ENCODE assay signal across 22 cellular contexts in the genomic region with DNA sequence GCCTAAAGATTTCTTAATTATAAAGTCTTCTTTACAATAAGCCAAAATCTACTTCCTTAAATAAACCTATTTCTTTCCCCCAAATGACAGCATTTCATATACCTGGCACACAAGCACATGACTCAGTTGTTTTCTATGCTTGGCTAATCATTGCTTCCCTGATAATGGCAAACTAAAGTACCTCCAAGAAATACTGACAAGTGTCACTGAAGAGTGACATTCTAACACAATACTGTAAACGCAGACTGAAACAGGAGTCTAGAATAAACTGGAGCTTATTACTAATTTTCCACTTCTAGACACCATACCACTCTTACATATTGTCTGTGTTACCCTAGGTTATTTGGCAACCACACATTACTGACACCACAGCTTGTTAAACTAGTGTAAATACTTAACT. TPM values are rescaled to one million over a fixed set of nuclear protein-coding genes. Genes with fewer than 3 reads are reported as not detected.
DNase-seq lines count a peak whose midpoint lies in the region; ATAC-seq and TF ChIP-seq lines count a peak whose summit lies in the region.
"Had no signal": no experiment of that assay in that cellular context is flagged by ENCODE, and none has a peak within 500 bp of the region (broad histone marks: within the 10 kb centered on the region; RNA-seq: fewer than 3 reads in every experiment).

No MANE protein-coding gene starts in this region.

- no peaks in the 10 kb centered on the region for H3K27me3 Mint-ChIP-seq in stimulated activated naive CD8-positive, alpha-beta T cell treated with anti-CD3 and anti-CD28 coated beads, Interleukin-15, Interleukin-2, amounts not matched to agents 100 ng/mL and 50 ng/mL, for 24 hours
- H3K27me3 Mint-ChIP-seq in stimulated activated naive CD8-positive, alpha-beta T cell treated with anti-CD3 and anti-CD28 coated beads, Interleukin-15, amount 100 ng/mL, for 72 hours: no peaks in the 10 kb centered on the region
- H3K27me3 Mint-ChIP-seq in WTC11 (ENCODE audit: low read depth): no peaks in the 10 kb centered on the region
- H3K27me3 Mint-ChIP-seq: activated naive CD4-positive, alpha-beta T cell treated with anti-CD3 and anti-CD28 coated beads, Interleukin-2, amount 10 ng/mL, durations not matched to agents 7 days and 5 days had no signal

- H3K27me3 ChIP-seq in osteoblast (ENCODE audit: insufficient read depth, low read length): no peaks in the 10 kb centered on the region
- H3K27me3 ChIP-seq: dorsolateral prefrontal cortex, MG63, testis had no signal

- no peaks in the 10 kb centered on the region for H3K4me1 ChIP-seq in osteoblast (ENCODE audit: insufficient read depth, low read length)
- H3K4me1 ChIP-seq: testis had no signal

- DNase-seq in stimulated activated naive CD8-positive, alpha-beta T cell treated with anti-CD3 and anti-CD28 coated beads, Interleukin-15, amount 100 ng/mL, for 72 hours: no peak
- DNase-seq in WTC11 (ENCODE audit: low spot score) (no peak), kidney tubule cell (ENCODE audit: low spot score) (peak; percentile 64), SW480 (ENCODE audit: low spot score) (no peak), osteoblast (ENCODE audit: insufficient read length, low spot score, missing footprints) (no peak)
- DNase-seq: activated CD4-positive, alpha-beta T cell treated with anti-CD3 and anti-CD28 coated beads, Interleukin-2, amount 50 U/mL, for 4 hours; activated naive CD4-positive, alpha-beta T cell treated with anti-CD3 and anti-CD28 coated beads, Interleukin-2, amount 10 ng/mL, durations not matched to agents 7 days and 5 days; dorsolateral prefrontal cortex; MG63; NCI-H1417 treated with DMSO at 0.1 percent for 48 hours; NCI-H2081 treated with DMSO at 0.1 percent for 48 hours; NCI-H446; NCI-H82; retina; T-helper 9 cell; testis; WERI-Rb-1 had no signal

- H2AFZ ChIP-seq in osteoblast (ENCODE audit: low read length): no peak overlapping the region

- H3K27ac Mint-ChIP-seq in stimulated activated naive CD8-positive, alpha-beta T cell treated with anti-CD3 and anti-CD28 coated beads, Interleukin-15, Interleukin-2, amounts not matched to agents 100 ng/mL and 50 ng/mL, for 24 hours: peak overlapping the region; percentile 83
- no peak overlapping the region for H3K27ac Mint-ChIP-seq in stimulated activated naive CD8-positive, alpha-beta T cell treated with anti-CD3 and anti-CD28 coated beads, Interleukin-15, amount 100 ng/mL, for 72 hours
- peak overlapping the region; percentile 10 for H3K27ac Mint-ChIP-seq in WTC11
- H3K27ac Mint-ChIP-seq: activated naive CD4-positive, alpha-beta T cell treated with anti-CD3 and anti-CD28 coated beads, Interleukin-2, amount 10 ng/mL, durations not matched to agents 7 days and 5 days had no signal

- H3K79me2 ChIP-seq in osteoblast (ENCODE audit: insufficient read depth, low read length): peaks cover 95% of the 10 kb centered on the region

- TF ChIP-seq CTCF in WTC11 (IDR thresholded peaks at IDR 0.05) (no peak), osteoblast (IDR thresholded peaks at IDR 0.05; ENCODE audit: extremely low read depth, low read depth, low read length) (no peak)

- POLR2A ChIA-PET in WTC11 (lab: Charles Lee): no interaction called here

- H4K20me1 ChIP-seq in osteoblast (ENCODE audit: insufficient read depth, low read length): peaks cover 45% of the 10 kb centered on the region

- no peaks in the 10 kb centered on the region for H3K9me3 ChIP-seq in osteoblast (ENCODE audit: low read depth, low read length)
- H3K9me3 ChIP-seq: MG63, testis had no signal

- peaks cover 90% of the 10 kb centered on the region for H3K36me3 Mint-ChIP-seq in stimulated activated naive CD8-positive, alpha-beta T cell treated with anti-CD3 and anti-CD28 coated beads, Interleukin-15, Interleukin-2, amounts not matched to agents 100 ng/mL and 50 ng/mL, for 24 hours (ENCODE audit: low read depth)
- peaks cover 90% of the 10 kb centered on the region for H3K36me3 Mint-ChIP-seq in WTC11

- peaks cover 66% of the 10 kb centered on the region for H3K4me1 Mint-ChIP-seq in stimulated activated naive CD8-positive, alpha-beta T cell treated with anti-CD3 and anti-CD28 coated beads, Interleukin-15, Interleukin-2, amounts not matched to agents 100 ng/mL and 50 ng/mL, for 24 hours (ENCODE audit: low read depth)
- peaks cover 61% of the 10 kb centered on the region for H3K4me1 Mint-ChIP-seq in stimulated activated naive CD8-positive, alpha-beta T cell treated with anti-CD3 and anti-CD28 coated beads, Interleukin-15, amount 100 ng/mL, for 72 hours
- H3K4me1 Mint-ChIP-seq in WTC11: peaks cover 27% of the 10 kb centered on the region
- H3K4me1 Mint-ChIP-seq: CD14-positive monocyte had no signal

- no peak overlapping the region for H3K27ac ChIP-seq in osteoblast (ENCODE audit: low read depth, low read length)
- H3K27ac ChIP-seq: dorsolateral prefrontal cortex, testis, WERI-Rb-1 had no signal

- ATAC-seq in stimulated activated naive CD8-positive, alpha-beta T cell treated with anti-CD3 and anti-CD28 coated beads, Interleukin-15, amount 100 ng/mL, for 72 hours: no peak
- no peak for ATAC-seq in WTC11
- no peak for ATAC-seq in GM21576 (IDR thresholded peaks at IDR 0.05; ENCODE audit: unreplicated experiment)
- ATAC-seq: K562, SK-N-SH treated with all-trans-retinoic acid at 6 μM for 48 hours had no signal

- peaks cover 82% of the 10 kb centered on the region for H3K36me3 ChIP-seq in osteoblast (ENCODE audit: insufficient read depth, low read length)

- no peak overlapping the region for H3K4me3 ChIP-seq in osteoblast (ENCODE audit: insufficient read depth, low read length)
- H3K4me3 ChIP-seq: dorsolateral prefrontal cortex, K562, MG63, testis had no signal

- H3K9me3 Mint-ChIP-seq in stimulated activated naive CD8-positive, alpha-beta T cell treated with anti-CD3 and anti-CD28 coated beads, Interleukin-15, Interleukin-2, amounts not matched to agents 100 ng/mL and 50 ng/mL, for 24 hours: no peaks in the 10 kb centered on the region
- no peaks in the 10 kb centered on the region for H3K9me3 Mint-ChIP-seq in stimulated activated naive CD8-positive, alpha-beta T cell treated with anti-CD3 and anti-CD28 coated beads, Interleukin-15, amount 100 ng/mL, for 72 hours
- no peaks in the 10 kb centered on the region for H3K9me3 Mint-ChIP-seq in WTC11
- H3K9me3 Mint-ChIP-seq: activated naive CD4-positive, alpha-beta T cell treated with anti-CD3 and anti-CD28 coated beads, Interleukin-2, amount 10 ng/mL, durations not matched to agents 7 days and 5 days; CD14-positive monocyte had no signal

- H3K4me3 Mint-ChIP-seq in stimulated activated naive CD8-positive, alpha-beta T cell treated with anti-CD3 and anti-CD28 coated beads, Interleukin-15, Interleukin-2, amounts not matched to agents 100 ng/mL and 50 ng/mL, for 24 hours: no peak overlapping the region
- H3K4me3 Mint-ChIP-seq in stimulated activated naive CD8-positive, alpha-beta T cell treated with anti-CD3 and anti-CD28 coated beads, Interleukin-15, amount 100 ng/mL, for 72 hours: no peak overlapping the region
- H3K4me3 Mint-ChIP-seq in WTC11: no peak overlapping the region
- H3K4me3 Mint-ChIP-seq: activated naive CD4-positive, alpha-beta T cell treated with anti-CD3 and anti-CD28 coated beads, Interleukin-2, amount 10 ng/mL, durations not matched to agents 7 days and 5 days; CD14-positive monocyte had no signal

- no peak overlapping the region for H3K4me2 ChIP-seq in osteoblast (ENCODE audit: insufficient read depth, low read length)

- CTCF ChIA-PET in WTC11 (lab: Charles Lee): no interaction called here

TF ChIP-seq in WTC11, 78 proteins besides CTCF, POLR2A, EP300 and RAD21 (continues in another document):
- TF ChIP-seq, protein P1, sequence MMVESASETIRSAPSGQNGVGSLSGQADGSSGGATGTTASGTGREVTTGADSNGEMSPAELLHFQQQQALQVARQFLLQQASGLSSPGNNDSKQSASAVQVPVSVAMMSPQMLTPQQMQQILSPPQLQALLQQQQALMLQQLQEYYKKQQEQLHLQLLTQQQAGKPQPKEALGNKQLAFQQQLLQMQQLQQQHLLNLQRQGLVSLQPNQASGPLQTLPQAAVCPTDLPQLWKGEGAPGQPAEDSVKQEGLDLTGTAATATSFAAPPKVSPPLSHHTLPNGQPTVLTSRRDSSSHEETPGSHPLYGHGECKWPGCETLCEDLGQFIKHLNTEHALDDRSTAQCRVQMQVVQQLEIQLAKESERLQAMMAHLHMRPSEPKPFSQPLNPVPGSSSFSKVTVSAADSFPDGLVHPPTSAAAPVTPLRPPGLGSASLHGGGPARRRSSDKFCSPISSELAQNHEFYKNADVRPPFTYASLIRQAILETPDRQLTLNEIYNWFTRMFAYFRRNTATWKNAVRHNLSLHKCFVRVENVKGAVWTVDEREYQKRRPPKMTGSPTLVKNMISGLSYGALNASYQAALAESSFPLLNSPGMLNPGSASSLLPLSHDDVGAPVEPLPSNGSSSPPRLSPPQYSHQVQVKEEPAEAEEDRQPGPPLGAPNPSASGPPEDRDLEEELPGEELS (CRISPR knock-in tag; IDR thresholded peaks at IDR 0.05): no peak
- TF ChIP-seq NFYB (CRISPR knock-in tag; conservative IDR thresholded peaks at IDR 0.05; ENCODE audit: low read depth) (no peak), CREB1 (CRISPR knock-in tag; IDR thresholded peaks at IDR 0.05) (no peak)
- TF ChIP-seq, protein P2, sequence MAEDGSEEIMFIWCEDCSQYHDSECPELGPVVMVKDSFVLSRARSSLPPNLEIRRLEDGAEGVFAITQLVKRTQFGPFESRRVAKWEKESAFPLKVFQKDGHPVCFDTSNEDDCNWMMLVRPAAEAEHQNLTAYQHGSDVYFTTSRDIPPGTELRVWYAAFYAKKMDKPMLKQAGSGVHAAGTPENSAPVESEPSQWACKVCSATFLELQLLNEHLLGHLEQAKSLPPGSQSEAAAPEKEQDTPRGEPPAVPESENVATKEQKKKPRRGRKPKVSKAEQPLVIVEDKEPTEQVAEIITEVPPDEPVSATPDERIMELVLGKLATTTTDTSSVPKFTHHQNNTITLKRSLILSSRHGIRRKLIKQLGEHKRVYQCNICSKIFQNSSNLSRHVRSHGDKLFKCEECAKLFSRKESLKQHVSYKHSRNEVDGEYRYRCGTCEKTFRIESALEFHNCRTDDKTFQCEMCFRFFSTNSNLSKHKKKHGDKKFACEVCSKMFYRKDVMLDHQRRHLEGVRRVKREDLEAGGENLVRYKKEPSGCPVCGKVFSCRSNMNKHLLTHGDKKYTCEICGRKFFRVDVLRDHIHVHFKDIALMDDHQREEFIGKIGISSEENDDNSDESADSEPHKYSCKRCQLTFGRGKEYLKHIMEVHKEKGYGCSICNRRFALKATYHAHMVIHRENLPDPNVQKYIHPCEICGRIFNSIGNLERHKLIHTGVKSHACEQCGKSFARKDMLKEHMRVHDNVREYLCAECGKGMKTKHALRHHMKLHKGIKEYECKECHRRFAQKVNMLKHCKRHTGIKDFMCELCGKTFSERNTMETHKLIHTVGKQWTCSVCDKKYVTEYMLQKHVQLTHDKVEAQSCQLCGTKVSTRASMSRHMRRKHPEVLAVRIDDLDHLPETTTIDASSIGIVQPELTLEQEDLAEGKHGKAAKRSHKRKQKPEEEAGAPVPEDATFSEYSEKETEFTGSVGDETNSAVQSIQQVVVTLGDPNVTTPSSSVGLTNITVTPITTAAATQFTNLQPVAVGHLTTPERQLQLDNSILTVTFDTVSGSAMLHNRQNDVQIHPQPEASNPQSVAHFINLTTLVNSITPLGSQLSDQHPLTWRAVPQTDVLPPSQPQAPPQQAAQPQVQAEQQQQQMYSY (CRISPR knock-in tag; IDR thresholded peaks at IDR 0.05): no peak

RNA-seq across cellular contexts. Expression of a gene that starts 14.3 kb away (rescaled TPM):
- total RNA-seq in WTC11 (2021) (139 to 150 TPM (median 144 TPM) in 3 replicates), osteoblast (59.4 and 59.8 TPM in 2 replicates)

RNA-seq across cellular contexts. Expression of a gene that starts 34.7 kb away (rescaled TPM):
- total RNA-seq in WTC11 (2021) (34.3 to 42.6 TPM (median 36.4 TPM) in 3 replicates), osteoblast (117 and 146 TPM in 2 replicates)

Comparison
In these comparisons a context has a peak if more than half of its experiments do, and no peak if none do; other contexts are left out.
1. H3K27ac Mint-ChIP-seq: peak in stimulated activated naive CD8-positive, alpha-beta T cell treated with anti-CD3 and anti-CD28 coated beads, Interleukin-15, Interleukin-2, amounts not matched to agents 100 ng/mL and 50 ng/mL, for 24 hours (single experiment) and WTC11 (single experiment); none in stimulated activated naive CD8-positive, alpha-beta T cell treated with anti-CD3 and anti-CD28 coated beads, Interleukin-15, amount 100 ng/mL, for 72 hours (0 of 2).